In the genomic region with DNA sequence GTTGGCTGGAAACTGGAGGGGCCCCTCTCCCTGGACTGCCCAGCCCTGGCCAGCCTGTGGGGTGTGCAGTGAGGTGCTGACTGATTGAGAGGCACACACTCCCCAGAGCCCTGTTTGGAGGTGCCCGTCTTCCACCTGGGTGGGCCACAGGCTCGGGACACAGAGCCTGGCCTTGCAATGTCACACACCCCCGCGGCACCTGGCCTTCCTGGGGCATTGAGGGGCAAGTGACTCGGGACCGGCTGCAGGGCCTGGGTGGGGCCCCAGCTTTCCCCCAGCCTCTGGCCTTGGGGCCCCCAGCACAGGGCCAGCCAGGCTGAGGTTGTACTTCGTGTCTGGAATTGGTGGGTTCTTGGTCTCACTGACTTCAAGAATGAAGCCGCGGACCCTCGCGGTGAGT, we compare ENCODE assay signal across 32 cellular contexts. TPM values are rescaled to one million over a fixed set of nuclear protein-coding genes. Genes with fewer than 3 reads are reported as not detected.
"Had no signal": no experiment of that assay in that cellular context is flagged by ENCODE, and none has a peak within 500 bp of the region (broad histone marks: within the 10 kb centered on the region; RNA-seq: fewer than 3 reads in every experiment).

No MANE protein-coding gene starts in this region.

- DNase-seq: colonic mucosa; cortex of kidney; effector CD8-positive, alpha-beta T cell; effector memory CD8-positive, alpha-beta T cell; endodermal cell; erythroblast; esophagus squamous epithelium; foreskin fibroblast; foreskin melanocyte; gastrocnemius medialis; glutamatergic neuron; heart right ventricle; hippocampal formation; kidney glomerular epithelial cell; left ventricle myocardium superior; lower lobe of right lung; mesenchymal stem cell; mucosa of descending colon had no signal

- H3K27me3 ChIP-seq: colonic mucosa had no signal

- ATAC-seq: effector memory CD8-positive, alpha-beta T cell; esophagus mucosa; gastrocnemius medialis; heart right ventricle; left lung; left ventricle myocardium superior; lower lobe of right lung; mucosa of descending colon had no signal

- H3K27ac ChIP-seq: colonic mucosa, epithelial cell of prostate, esophagus squamous epithelium, gastrocnemius medialis, heart right ventricle, left lung, lower lobe of right lung had no signal

- H3K4me3 ChIP-seq: colonic mucosa, esophagus squamous epithelium, gastrocnemius medialis, heart right ventricle, left lung, lower lobe of right lung, mucosa of descending colon had no signal

- H3K9me3 ChIP-seq: colonic mucosa, gastrocnemius medialis, lower lobe of right lung had no signal

- H3K36me3 ChIP-seq: colonic mucosa, esophagus squamous epithelium, gastrocnemius medialis, heart right ventricle, left lung, lower lobe of right lung had no signal

- H3K4me1 ChIP-seq: colonic mucosa, esophagus squamous epithelium, gastrocnemius medialis, heart right ventricle, left lung, lower lobe of right lung had no signal

- FAIRE-seq: endometrium, islet of Langerhans, keratinocyte had no signal

RNA-seq across cellular contexts. Expression of a gene that starts 13.9 kb away (rescaled TPM):
- total RNA-seq: chondrocyte, colonic mucosa, dermis microvascular lymphatic vessel endothelial cell, glomerular endothelial cell, heart right ventricle, left lung, left ventricle myocardium superior, lower leg skin, lower lobe of right lung, lung microvascular endothelial cell, mesenteric fat pad, mesothelial cell of epicardium, mucosa of descending colon, myocyte had no signal
- polyA plus RNA-seq: keratinocyte had no signal
